Comparison of ENCODE assay signal across 18 cellular contexts in the genomic region with DNA sequence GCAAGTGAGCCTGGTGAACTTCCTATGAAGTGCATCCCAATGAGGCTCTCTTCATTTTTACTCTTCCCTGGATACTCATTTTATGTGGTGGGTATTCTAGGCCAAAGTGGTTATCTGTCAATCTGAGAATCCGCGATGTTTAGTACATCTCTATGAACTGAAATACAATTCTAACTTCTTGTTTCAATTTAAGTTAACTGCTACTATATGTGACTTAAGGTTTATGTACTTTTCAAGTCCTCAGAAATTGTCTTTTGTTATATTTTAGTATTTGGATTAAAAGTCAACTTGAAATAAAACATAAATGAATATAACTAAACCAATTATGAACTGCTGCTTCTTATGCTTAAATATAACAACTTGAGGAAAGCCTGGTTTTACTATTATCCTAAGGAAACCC.
"Had no signal": no experiment of that assay in that cellular context is flagged by ENCODE, and none has a peak within 500 bp of the region (broad histone marks: within the 10 kb centered on the region; RNA-seq: fewer than 3 reads in every experiment).

No MANE protein-coding gene starts in this region.

- H3K9me3 Mint-ChIP-seq: naive B cell had no signal

- DNase-seq: cortex of kidney; dorsolateral prefrontal cortex; effector CD8-positive, alpha-beta T cell; foreskin melanocyte; islet precursor cell; left lung; mesenchymal stem cell; midbrain; naive B cell; right cardiac atrium; stimulated activated CD4-positive, alpha-beta T cell treated with anti-CD3 and anti-CD28 coated beads, Interleukin-2, amount 100 ng/mL, for 48 hours; stimulated activated naive CD4-positive, alpha-beta T cell treated with Interleukin-2 at 50 U/mL for 16 hours; upper lobe of right lung had no signal

- H3K27ac ChIP-seq: dorsolateral prefrontal cortex, left lung, neutrophil, tibial nerve, upper lobe of right lung, vagina had no signal

- H3K4me3 Mint-ChIP-seq: naive B cell had no signal

- ATAC-seq: left lung, right cardiac atrium, upper lobe of right lung had no signal

- H3K4me3 ChIP-seq: dorsolateral prefrontal cortex, left lung, lung, smooth muscle cell, tibial nerve, upper lobe of right lung, vagina had no signal

- H3K4me1 ChIP-seq: left lung, tibial nerve, upper lobe of right lung, vagina had no signal

- H3K27me3 Mint-ChIP-seq: naive B cell had no signal

- H3K9me3 ChIP-seq: left lung, neutrophil, tibial nerve, upper lobe of right lung, vagina had no signal

- H3K27me3 ChIP-seq: dorsolateral prefrontal cortex, left lung, neutrophil, tibial nerve, upper lobe of right lung, vagina had no signal

- H3K4me2 ChIP-seq: smooth muscle cell had no signal

- H3K36me3 ChIP-seq: left lung, neutrophil, tibial nerve, upper lobe of right lung, vagina had no signal
